1 cellular context compared by ENCODE assay signal in genomic region chr2:109514857-109515256, GRCh38.
TF ChIP-seq lines count a peak whose summit lies in the region.

No MANE protein-coding gene starts in this region.

TF ChIP-seq in IMR-90, 13 proteins besides CTCF, POLR2A, EP300 and RAD21:
- no peak for TF ChIP-seq MAZ (IDR thresholded peaks at IDR 0.05; ENCODE audit: borderline replicate concordance, low read depth, low read length)
- TF ChIP-seq MXI1 (IDR thresholded peaks at IDR 0.05; ENCODE audit: borderline replicate concordance, low read depth, low read length), result no peak
- TF ChIP-seq BHLHE40 (IDR thresholded peaks at IDR 0.05; ENCODE audit: low read depth, low read length), result no peak
- no peak for TF ChIP-seq MAFK (IDR thresholded peaks at IDR 0.05; ENCODE audit: low read depth, low read length)
- TF ChIP-seq RCOR1 (IDR thresholded peaks at IDR 0.05; ENCODE audit: insufficient replicate concordance, low read length), result no peak
- no peak for TF ChIP-seq CHD1 (IDR thresholded peaks at IDR 0.05; ENCODE audit: low read depth, low read length)
- no peak for TF ChIP-seq RFX5 (IDR thresholded peaks at IDR 0.05; ENCODE audit: low read depth, low read length)
- TF ChIP-seq ELK1 (IDR thresholded peaks at IDR 0.05; ENCODE audit: borderline replicate concordance, low read depth, low read length), result no peak
- TF ChIP-seq USF2 (IDR thresholded peaks at IDR 0.05; ENCODE audit: low read depth, low read length), result no peak
- no peak for TF ChIP-seq SMC3 (IDR thresholded peaks at IDR 0.05; ENCODE audit: low read depth, low read length)
- TF ChIP-seq NFE2L2 (IDR thresholded peaks at IDR 0.05; ENCODE audit: low read depth, low read length), result no peak
- TF ChIP-seq FOS (IDR thresholded peaks at IDR 0.05; ENCODE audit: low read depth, low read length), result no peak
- no peak for TF ChIP-seq CEBPB (IDR thresholded peaks at IDR 0.05; ENCODE audit: low read depth, low read length)
TF ChIP-seq in IMR-90: peak in this region for 0.
